In the genomic region with DNA sequence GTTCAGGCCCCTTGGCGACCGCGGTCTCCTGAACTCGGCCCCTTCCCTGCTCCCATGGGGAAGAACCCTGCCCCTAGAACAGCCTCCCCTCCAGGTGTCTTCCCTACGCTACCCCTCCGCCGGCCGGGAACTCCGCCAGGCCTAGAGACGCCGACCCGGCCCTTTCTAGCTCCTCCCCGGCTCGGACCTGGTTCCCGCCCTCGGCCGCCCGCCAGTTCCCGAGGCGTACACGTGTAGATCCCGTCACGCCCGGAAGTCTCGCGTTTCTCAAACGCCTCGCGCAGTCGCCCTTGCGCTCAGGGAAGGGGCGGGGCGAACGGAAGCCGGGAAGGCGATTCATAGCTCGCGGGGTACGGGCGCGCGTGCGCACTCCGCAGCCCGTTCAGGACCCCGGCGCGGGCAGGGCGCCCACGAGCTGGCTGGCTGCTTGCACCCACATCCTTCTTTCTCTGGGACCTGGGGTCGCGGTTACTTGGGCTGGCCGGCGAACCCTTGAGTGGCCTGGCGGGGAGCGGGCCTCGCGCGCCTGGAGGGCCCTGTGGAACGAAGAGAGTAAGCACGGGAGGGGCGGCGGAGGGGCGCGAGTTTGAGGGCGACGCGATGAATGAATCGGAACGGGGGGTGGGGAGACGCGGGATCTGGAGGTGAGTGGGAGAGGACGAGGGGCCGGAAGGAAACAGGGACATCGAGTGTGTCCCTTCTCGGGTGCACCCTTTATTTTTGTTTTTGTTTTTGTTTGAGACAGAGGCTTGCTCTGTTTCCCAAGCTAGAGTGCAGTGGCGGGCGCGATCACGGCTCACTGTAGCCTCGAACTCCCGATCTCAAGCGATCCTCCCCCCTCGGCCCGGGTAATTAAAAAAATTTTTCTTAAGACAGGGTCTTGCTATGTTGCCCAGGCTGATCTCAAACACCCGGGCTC, we compare ENCODE assay signal across 1 cellular context.
TF ChIP-seq lines count a peak whose summit lies in the region.

Gene POP7 (plus strand): TSS at position 369 of the 919 bp plus-strand sequence. CDS start 710 bp downstream, outside the sequence.

TF ChIP-seq in K562, 482 proteins besides CTCF, POLR2A, EP300 and RAD21 (continued from another document and continues in another):
- TF ChIP-seq, protein P1, sequence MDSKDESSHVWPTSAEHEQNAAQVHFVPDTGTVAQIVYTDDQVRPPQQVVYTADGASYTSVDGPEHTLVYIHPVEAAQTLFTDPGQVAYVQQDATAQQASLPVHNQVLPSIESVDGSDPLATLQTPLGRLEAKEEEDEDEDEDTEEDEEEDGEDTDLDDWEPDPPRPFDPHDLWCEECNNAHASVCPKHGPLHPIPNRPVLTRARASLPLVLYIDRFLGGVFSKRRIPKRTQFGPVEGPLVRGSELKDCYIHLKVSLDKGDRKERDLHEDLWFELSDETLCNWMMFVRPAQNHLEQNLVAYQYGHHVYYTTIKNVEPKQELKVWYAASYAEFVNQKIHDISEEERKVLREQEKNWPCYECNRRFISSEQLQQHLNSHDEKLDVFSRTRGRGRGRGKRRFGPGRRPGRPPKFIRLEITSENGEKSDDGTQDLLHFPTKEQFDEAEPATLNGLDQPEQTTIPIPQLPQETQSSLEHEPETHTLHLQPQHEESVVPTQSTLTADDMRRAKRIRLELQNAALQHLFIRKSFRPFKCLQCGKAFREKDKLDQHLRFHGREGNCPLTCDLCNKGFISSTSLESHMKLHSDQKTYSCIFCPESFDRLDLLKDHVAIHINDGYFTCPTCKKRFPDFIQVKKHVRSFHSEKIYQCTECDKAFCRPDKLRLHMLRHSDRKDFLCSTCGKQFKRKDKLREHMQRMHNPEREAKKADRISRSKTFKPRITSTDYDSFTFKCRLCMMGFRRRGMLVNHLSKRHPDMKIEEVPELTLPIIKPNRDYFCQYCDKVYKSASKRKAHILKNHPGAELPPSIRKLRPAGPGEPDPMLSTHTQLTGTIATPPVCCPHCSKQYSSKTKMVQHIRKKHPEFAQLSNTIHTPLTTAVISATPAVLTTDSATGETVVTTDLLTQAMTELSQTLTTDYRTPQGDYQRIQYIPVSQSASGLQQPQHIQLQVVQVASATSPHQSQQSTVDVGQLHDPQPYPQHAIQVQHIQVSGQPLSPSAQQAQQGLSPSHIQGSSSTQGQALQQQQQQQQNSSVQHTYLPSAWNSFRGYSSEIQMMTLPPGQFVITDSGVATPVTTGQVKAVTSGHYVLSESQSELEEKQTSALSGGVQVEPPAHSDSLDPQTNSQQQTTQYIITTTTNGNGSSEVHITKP (IDR thresholded peaks at IDR 0.05; ENCODE audit: partially characterized antibody): peak; percentile 97
- TF ChIP-seq ZC3H4 (CRISPR knock-in tag; IDR thresholded peaks at IDR 0.05; ENCODE audit: borderline replicate concordance) (no peak), SIN3B (IDR thresholded peaks at IDR 0.05; ENCODE audit: low read depth) (peak; percentile 65; the same call in 1 of the 2 replicates), HDAC3 (IDR thresholded peaks at IDR 0.05; ENCODE audit: borderline replicate concordance, partially characterized antibody) (no peak), JUN (IDR thresholded peaks at IDR 0.05; ENCODE audit: borderline replicate concordance, low read depth, low read length) (peak; percentile 45; the same call in 1 of the 2 replicates), JUN (CRISPR knock-in tag; IDR thresholded peaks at IDR 0.05; ENCODE audit: borderline replicate concordance) (0 out of 2 replicates have a peak, but pooled peaks have one; percentile 76), HIVEP1 (CRISPR knock-in tag; IDR thresholded peaks at IDR 0.05) (no peak), ZNF253 (CRISPR knock-in tag; conservative IDR thresholded peaks at IDR 0.05) (0 out of 2 replicates have a peak, but pooled peaks have one; percentile 7), NCOR1 (IDR thresholded peaks at IDR 0.05) (0 out of 2 replicates have a peak, but pooled peaks have one; percentile 16), TAL1 (IDR thresholded peaks at IDR 0.05) (no peak), ZKSCAN8 (CRISPR knock-in tag; IDR thresholded peaks at IDR 0.05) (no peak), NELFE (IDR thresholded peaks at IDR 0.05; ENCODE audit: insufficient read depth, insufficient read length) (no peak), ZNF184 (CRISPR knock-in tag; IDR thresholded peaks at IDR 0.05) (no peak), FIP1L1 (IDR thresholded peaks at IDR 0.05; ENCODE audit: low read depth, low read length, poor library complexity, severe bottlenecking) (no peak), ZNF57 (CRISPR knock-in tag; IDR thresholded peaks at IDR 0.05) (no peak), GABPB1 (CRISPR knock-in tag; IDR thresholded peaks at IDR 0.05) (no peak; the same call in 1 of the 2 replicates), HNRNPL (IDR thresholded peaks at IDR 0.05; ENCODE audit: low read depth, low read length) (peak; percentile 38; the same call in 1 of the 2 replicates), RBM22 (IDR thresholded peaks at IDR 0.05; ENCODE audit: low read depth, low read length, poor library complexity, severe bottlenecking) (peak; percentile 38), KHSRP (IDR thresholded peaks at IDR 0.05) (no peak; the same call in 1 of the 2 replicates), PHTF2 (CRISPR knock-in tag; IDR thresholded peaks at IDR 0.05) (no peak), ZNF143 (CRISPR knock-in tag; IDR thresholded peaks at IDR 0.05) (no peak), ZNF174 (CRISPR knock-in tag; IDR thresholded peaks at IDR 0.05) (no peak), RBM14 (IDR thresholded peaks at IDR 0.05; ENCODE audit: borderline replicate concordance, insufficient read depth, low read depth, low read length) (no peak), SREBF2 (CRISPR knock-in tag; IDR thresholded peaks at IDR 0.05) (no peak), ZNF134 (CRISPR knock-in tag; conservative IDR thresholded peaks at IDR 0.05) (no peak), ZNF518B (CRISPR knock-in tag; IDR thresholded peaks at IDR 0.05) (no peak), AFF1 (IDR thresholded peaks at IDR 0.05; ENCODE audit: low read depth in 1 of 2, partially characterized antibody in 2 of 2) (no peak), DNMT1 (IDR thresholded peaks at IDR 0.05) (no peak), ZNF354B (CRISPR knock-in tag; IDR thresholded peaks at IDR 0.05) (no peak), TAF9B (IDR thresholded peaks at IDR 0.05; ENCODE audit: partially characterized antibody) (no peak)
- TF ChIP-seq, protein P2, sequence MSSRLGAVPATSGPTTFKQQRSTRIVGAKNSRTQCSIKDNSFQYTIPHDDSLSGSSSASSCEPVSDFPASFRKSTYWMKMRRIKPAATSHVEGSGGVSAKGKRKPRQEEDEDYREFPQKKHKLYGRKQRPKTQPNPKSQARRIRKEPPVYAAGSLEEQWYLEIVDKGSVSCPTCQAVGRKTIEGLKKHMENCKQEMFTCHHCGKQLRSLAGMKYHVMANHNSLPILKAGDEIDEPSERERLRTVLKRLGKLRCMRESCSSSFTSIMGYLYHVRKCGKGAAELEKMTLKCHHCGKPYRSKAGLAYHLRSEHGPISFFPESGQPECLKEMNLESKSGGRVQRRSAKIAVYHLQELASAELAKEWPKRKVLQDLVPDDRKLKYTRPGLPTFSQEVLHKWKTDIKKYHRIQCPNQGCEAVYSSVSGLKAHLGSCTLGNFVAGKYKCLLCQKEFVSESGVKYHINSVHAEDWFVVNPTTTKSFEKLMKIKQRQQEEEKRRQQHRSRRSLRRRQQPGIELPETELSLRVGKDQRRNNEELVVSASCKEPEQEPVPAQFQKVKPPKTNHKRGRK (tag; IDR thresholded peaks at IDR 0.05): no peak
- TF ChIP-seq, protein P3, sequence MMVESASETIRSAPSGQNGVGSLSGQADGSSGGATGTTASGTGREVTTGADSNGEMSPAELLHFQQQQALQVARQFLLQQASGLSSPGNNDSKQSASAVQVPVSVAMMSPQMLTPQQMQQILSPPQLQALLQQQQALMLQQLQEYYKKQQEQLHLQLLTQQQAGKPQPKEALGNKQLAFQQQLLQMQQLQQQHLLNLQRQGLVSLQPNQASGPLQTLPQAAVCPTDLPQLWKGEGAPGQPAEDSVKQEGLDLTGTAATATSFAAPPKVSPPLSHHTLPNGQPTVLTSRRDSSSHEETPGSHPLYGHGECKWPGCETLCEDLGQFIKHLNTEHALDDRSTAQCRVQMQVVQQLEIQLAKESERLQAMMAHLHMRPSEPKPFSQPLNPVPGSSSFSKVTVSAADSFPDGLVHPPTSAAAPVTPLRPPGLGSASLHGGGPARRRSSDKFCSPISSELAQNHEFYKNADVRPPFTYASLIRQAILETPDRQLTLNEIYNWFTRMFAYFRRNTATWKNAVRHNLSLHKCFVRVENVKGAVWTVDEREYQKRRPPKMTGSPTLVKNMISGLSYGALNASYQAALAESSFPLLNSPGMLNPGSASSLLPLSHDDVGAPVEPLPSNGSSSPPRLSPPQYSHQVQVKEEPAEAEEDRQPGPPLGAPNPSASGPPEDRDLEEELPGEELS (CRISPR knock-in tag; IDR thresholded peaks at IDR 0.05; ENCODE audit: borderline replicate concordance): no peak
- TF ChIP-seq, protein P4, sequence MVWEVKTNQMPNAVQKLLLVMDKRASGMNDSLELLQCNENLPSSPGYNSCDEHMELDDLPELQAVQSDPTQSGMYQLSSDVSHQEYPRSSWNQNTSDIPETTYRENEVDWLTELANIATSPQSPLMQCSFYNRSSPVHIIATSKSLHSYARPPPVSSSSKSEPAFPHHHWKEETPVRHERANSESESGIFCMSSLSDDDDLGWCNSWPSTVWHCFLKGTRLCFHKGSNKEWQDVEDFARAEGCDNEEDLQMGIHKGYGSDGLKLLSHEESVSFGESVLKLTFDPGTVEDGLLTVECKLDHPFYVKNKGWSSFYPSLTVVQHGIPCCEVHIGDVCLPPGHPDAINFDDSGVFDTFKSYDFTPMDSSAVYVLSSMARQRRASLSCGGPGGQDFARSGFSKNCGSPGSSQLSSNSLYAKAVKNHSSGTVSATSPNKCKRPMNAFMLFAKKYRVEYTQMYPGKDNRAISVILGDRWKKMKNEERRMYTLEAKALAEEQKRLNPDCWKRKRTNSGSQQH (CRISPR knock-in tag; IDR thresholded peaks at IDR 0.05): peak; percentile 96
- TF ChIP-seq, protein P5, sequence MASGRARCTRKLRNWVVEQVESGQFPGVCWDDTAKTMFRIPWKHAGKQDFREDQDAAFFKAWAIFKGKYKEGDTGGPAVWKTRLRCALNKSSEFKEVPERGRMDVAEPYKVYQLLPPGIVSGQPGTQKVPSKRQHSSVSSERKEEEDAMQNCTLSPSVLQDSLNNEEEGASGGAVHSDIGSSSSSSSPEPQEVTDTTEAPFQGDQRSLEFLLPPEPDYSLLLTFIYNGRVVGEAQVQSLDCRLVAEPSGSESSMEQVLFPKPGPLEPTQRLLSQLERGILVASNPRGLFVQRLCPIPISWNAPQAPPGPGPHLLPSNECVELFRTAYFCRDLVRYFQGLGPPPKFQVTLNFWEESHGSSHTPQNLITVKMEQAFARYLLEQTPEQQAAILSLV (tag; IDR thresholded peaks at IDR 0.05): no peak
- TF ChIP-seq, protein P6, sequence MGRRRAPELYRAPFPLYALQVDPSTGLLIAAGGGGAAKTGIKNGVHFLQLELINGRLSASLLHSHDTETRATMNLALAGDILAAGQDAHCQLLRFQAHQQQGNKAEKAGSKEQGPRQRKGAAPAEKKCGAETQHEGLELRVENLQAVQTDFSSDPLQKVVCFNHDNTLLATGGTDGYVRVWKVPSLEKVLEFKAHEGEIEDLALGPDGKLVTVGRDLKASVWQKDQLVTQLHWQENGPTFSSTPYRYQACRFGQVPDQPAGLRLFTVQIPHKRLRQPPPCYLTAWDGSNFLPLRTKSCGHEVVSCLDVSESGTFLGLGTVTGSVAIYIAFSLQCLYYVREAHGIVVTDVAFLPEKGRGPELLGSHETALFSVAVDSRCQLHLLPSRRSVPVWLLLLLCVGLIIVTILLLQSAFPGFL (CRISPR knock-in tag; IDR thresholded peaks at IDR 0.05): 0 out of 2 replicates have a peak, but pooled peaks have one; percentile 37
